In genomic region chr1:28910379-28911125, GRCh38 we compare ENCODE assay signal across 22 cellular contexts. TPM values are rescaled to one million over a fixed set of nuclear protein-coding genes. Genes with fewer than 3 reads are reported as not detected.
DNase-seq lines count a peak whose midpoint lies in the region; ATAC-seq, FAIRE-seq and TF ChIP-seq lines count a peak whose summit lies in the region.
"Had no signal": no experiment of that assay in that cellular context is flagged by ENCODE, and none has a peak within 500 bp of the region (broad histone marks: within the 10 kb centered on the region; RNA-seq: fewer than 3 reads in every experiment).

No MANE protein-coding gene starts in this region.

- H3K4me3 Mint-ChIP-seq in neural progenitor cell (no peak overlapping the region), H9 (no peak overlapping the region)
- H3K4me3 Mint-ChIP-seq: T-helper 17 cell had no signal

- intact Hi-C loops in psoas muscle (cut with DNase I): no loop called here

- H3K36me3 ChIP-seq in SJCRH30 (no peaks in the 10 kb centered on the region), neural progenitor cell (no peaks in the 10 kb centered on the region), psoas muscle (ENCODE audit: insufficient read depth in 1 of 2, low read depth in 1 of 2) (peaks cover 0 to 4% of the 10 kb centered on the region in 2 donors)
- H3K36me3 ChIP-seq: thyroid gland had no signal

- H3K27me3 ChIP-seq in SJCRH30: no peaks in the 10 kb centered on the region
- no peaks in the 10 kb centered on the region for H3K27me3 ChIP-seq in neural progenitor cell
- no peaks in the 10 kb centered on the region for H3K27me3 ChIP-seq in H9 (ENCODE audit: insufficient read depth, low read length)
- no peaks in the 10 kb centered on the region for H3K27me3 ChIP-seq in psoas muscle (ENCODE audit: insufficient read depth in 3 of 3, low read length in 2 of 3)
- H3K27me3 ChIP-seq: spleen, thyroid gland had no signal

- no peak overlapping the region for H2BK15ac ChIP-seq in H9 (ENCODE audit: low read depth, low read length)

- TF ChIP-seq POLR2A in GM12892 (IDR thresholded peaks at IDR 0.05; ENCODE audit: low read depth, low read length): no peak

- H3K4me2 ChIP-seq in neural progenitor cell: no peak overlapping the region
- H3K4me2 ChIP-seq in H9 (ENCODE audit: insufficient read depth, insufficient read length, low read length): no peak overlapping the region

- H3K14ac ChIP-seq in H9 (ENCODE audit: insufficient read depth, low read length): no peak overlapping the region

- H3K4me1 ChIP-seq in SJCRH30: peaks cover 16% of the 10 kb centered on the region
- peaks cover 5% of the 10 kb centered on the region for H3K4me1 ChIP-seq in neural progenitor cell
- 0 out of 2 replicates have a peak, but pooled peaks cover 2% of the 10 kb centered on the region for H3K4me1 ChIP-seq in H9 (ENCODE audit: insufficient read depth, low read length)
- H3K4me1 ChIP-seq in psoas muscle: peaks cover 18% of the 10 kb centered on the region

- no peak overlapping the region for H3K4ac ChIP-seq in H9 (ENCODE audit: low read depth, low read length)

- H3K4me1 Mint-ChIP-seq in neural progenitor cell: peaks cover 21% of the 10 kb centered on the region
- H3K4me1 Mint-ChIP-seq in H9: peaks cover 8 to 18% of the 10 kb centered on the region in 2 experiments

- peaks cover 4% of the 10 kb centered on the region for H3K23me2 ChIP-seq in H9 (ENCODE audit: insufficient read length, low read depth, low read length, poor library complexity, severe bottlenecking)

- no peak for ATAC-seq in psoas muscle
- ATAC-seq: stimulated activated naive CD8-positive, alpha-beta T cell treated with anti-CD3 and anti-CD28 coated beads, Interleukin-15, Interleukin-2, amounts not matched to agents 100 U/mL and 50 U/mL, for 24 hours; T-helper 17 cell had no signal

- WGBS in H9 (ENCODE audit: extremely low coverage, insufficient read length, low lambda C conversion rate): no CpG with 5 or more reads among the region's 7 CpGs
- 70 to 84% (median 72%) methylated on average over 7 of the region's 7 CpGs for WGBS in psoas muscle, 3 donors

- H4K8ac ChIP-seq in H9 (replicated peaks; ENCODE audit: insufficient read length, low read depth, low read length): no peak overlapping the region

- H3K27me3 Mint-ChIP-seq in neural progenitor cell (ENCODE audit: insufficient read depth, low read depth): peaks cover 2% of the 10 kb centered on the region
- H3K27me3 Mint-ChIP-seq in H9 (ENCODE audit: low read depth): peaks cover 5% of the 10 kb centered on the region; the same call in 1 of the 2 replicates
- H3K27me3 Mint-ChIP-seq: T-helper 17 cell had no signal

- peak; percentile 16 for DNase-seq in NCI-H1092 treated with DMSO at 0.1 percent for 48 hours (lab: John Stamatoyannopoulos, UW)
- DNase-seq in NCI-H1092 (lab: John Stamatoyannopoulos, UW): no peak
- DNase-seq in GM12892 (ENCODE audit: insufficient read length): no peak
- DNase-seq in SJCRH30: peak; percentile 69 to 78
- DNase-seq in neural progenitor cell (ENCODE audit: low spot score): peak; percentile 33
- DNase-seq in H9: no peak
- DNase-seq in NK-92 (lab: John Stamatoyannopoulos, UW; ENCODE audit: unreplicated experiment): no peak
- no peak for DNase-seq in psoas muscle
- DNase-seq: 8988T; activated CD4-positive, alpha-beta T cell treated with anti-CD3 and anti-CD28 coated beads for 48 hours; activated effector memory CD4-positive, alpha-beta T cell treated with Interleukin-2 at 50 U/mL for 16 hours; Calu3; EL; mammary epithelial cell; spleen; stimulated activated CD4-positive, alpha-beta T cell treated with anti-CD3 and anti-CD28 coated beads, Interleukin-4, amount 100 ng/mL, for 1 hour; stimulated activated naive CD8-positive, alpha-beta T cell treated with anti-CD3 and anti-CD28 coated beads, Interleukin-15, Interleukin-2, amounts not matched to agents 100 U/mL and 50 U/mL, for 24 hours; T-helper 17 cell; thyroid gland had no signal

- H3K36me3 Mint-ChIP-seq in neural progenitor cell (no peaks in the 10 kb centered on the region), H9 (ENCODE audit: insufficient read depth in 1 of 3, low read depth in 3 of 3) (no peaks in the 10 kb centered on the region; a peak in 1 of 7 replicates)

- H3K9ac ChIP-seq in neural progenitor cell (no peak overlapping the region), H9 (ENCODE audit: extremely low read depth, insufficient read length, low read length) (no peak overlapping the region)

- no peak overlapping the region for H3K56ac ChIP-seq in H9 (ENCODE audit: insufficient read length, low read depth, low read length)

- no peak overlapping the region for H3K4me3 ChIP-seq in SJCRH30
- H3K4me3 ChIP-seq in neural progenitor cell: no peak overlapping the region
- H3K4me3 ChIP-seq in psoas muscle: no peak overlapping the region
- H3K4me3 ChIP-seq: coronary artery, spleen, thyroid gland had no signal

- H3K9me3 Mint-ChIP-seq in neural progenitor cell (no peaks in the 10 kb centered on the region), H9 (no peaks in the 10 kb centered on the region; a peak in 1 of 5 replicates)

- no peak overlapping the region for H4K5ac ChIP-seq in H9 (ENCODE audit: insufficient read length, low read depth, low read length)

- H2BK120ac ChIP-seq in H9 (ENCODE audit: low read depth, low read length, poor library complexity, severe bottlenecking): no peak overlapping the region

- H2AFZ ChIP-seq in neural progenitor cell (replicated peaks) (peak overlapping the region; percentile 13), H9 (ENCODE audit: low read length) (no peak overlapping the region)

- H3K9me3 ChIP-seq in SJCRH30 (replicated peaks) (no peaks in the 10 kb centered on the region), neural progenitor cell (ENCODE audit: low read depth) (no peaks in the 10 kb centered on the region), H9 (ENCODE audit: control insufficient read depth, low read depth, low read length) (no peaks in the 10 kb centered on the region), psoas muscle (no peaks in the 10 kb centered on the region)
- H3K9me3 ChIP-seq: spleen, thyroid gland had no signal

- H4K91ac ChIP-seq in H9 (ENCODE audit: insufficient read length, low read depth, low read length): no peak overlapping the region

- H2AK5ac ChIP-seq in H9 (ENCODE audit: insufficient read length, low read length): no peak overlapping the region

- H2BK12ac ChIP-seq in H9 (ENCODE audit: insufficient read length, low read depth, low read length): no peak overlapping the region

- H2BK5ac ChIP-seq in H9 (ENCODE audit: insufficient read length, low read length): no peak overlapping the region

- peaks cover 8% of the 10 kb centered on the region for H3K79me2 ChIP-seq in neural progenitor cell (ENCODE audit: low read depth)
- H3K79me2 ChIP-seq in H9 (ENCODE audit: insufficient read depth, low read length): no peaks in the 10 kb centered on the region

- peaks cover 6% of the 10 kb centered on the region for H4K20me1 ChIP-seq in neural progenitor cell (ENCODE audit: low read depth)
- no peaks in the 10 kb centered on the region for H4K20me1 ChIP-seq in H9 (ENCODE audit: control insufficient read depth, insufficient read depth, insufficient read length)

- FAIRE-seq in GM12892 (lab: Jason Lieb, UNC): peak; percentile 70
- FAIRE-seq: bronchial epithelial cell, RCC 7860 had no signal

- no peak overlapping the region for H3T11ph ChIP-seq in H9 (ENCODE audit: low read length)

- H3K27ac ChIP-seq in SJCRH30 (no peak overlapping the region), neural progenitor cell (no peak overlapping the region), H9 (ENCODE audit: insufficient read length, low read depth, low read length) (no peak overlapping the region), psoas muscle (no peak overlapping the region)
- H3K27ac ChIP-seq: coronary artery, spleen, thyroid gland had no signal

- no peaks in the 10 kb centered on the region for H3K79me1 ChIP-seq in H9 (ENCODE audit: insufficient read depth, low read depth, low read length, poor library complexity, severe bottlenecking)

- TF ChIP-seq CTCF in neural progenitor cell (IDR thresholded peaks at IDR 0.05): no peak
- no peak for TF ChIP-seq CTCF in H9 (conservative IDR thresholded peaks at IDR 0.05)
- TF ChIP-seq CTCF in psoas muscle (IDR thresholded peaks at IDR 0.05): no peak

- no peak overlapping the region for H2BK20ac ChIP-seq in H9 (ENCODE audit: low read depth, low read length, poor library complexity, severe bottlenecking)

- H3K23ac ChIP-seq in H9 (ENCODE audit: insufficient read length, low read depth, low read length): no peak overlapping the region

- peak overlapping the region; percentile 62 for H3K27ac Mint-ChIP-seq in neural progenitor cell
- peak overlapping the region in 1 of 3 experiments; percentile 44; a peak in 1 of 7 replicates for H3K27ac Mint-ChIP-seq in H9

- H3K18ac ChIP-seq in H9 (ENCODE audit: insufficient read length, low read depth, low read length): no peak overlapping the region

- H3F3A ChIP-seq in neural progenitor cell (ENCODE audit: low read depth): peaks cover 19% of the 10 kb centered on the region

RNA-seq across cellular contexts. Expression of gene EPB41, which starts 3.8 kb away (rescaled TPM):
- 19.1 TPM for polyA plus RNA-seq in GM12892 (2012; ENCODE audit: missing spikeins)
- 67.1 and 68.9 TPM in 2 replicates for total RNA-seq in SJCRH30 (2014; rRNA removed; shearing (Covaris generic))
- 157 and 211 TPM in 2 replicates for total RNA-seq in neural progenitor cell (ENCODE audit: low replicate concordance)
- total RNA-seq in H9 (2021): 72.5 and 75.4 TPM in 2 replicates
- total RNA-seq in psoas muscle: 10 to 100 TPM; 14.0 to 28.2 (median 22.5) TPM
- 10 to 100 TPM in 1 of 3 donors, 1 to 10 TPM in 2; 2.0 to 18.0 (median 6.0) TPM for polyA plus RNA-seq in psoas muscle

Comparison
In these comparisons a context has a peak if more than half of its experiments do, and no peak if none do; other contexts are left out.
1. DNase-seq: peak in NCI-H1092 treated with DMSO at 0.1 percent for 48 hours (single experiment), SJCRH30 (2 of 2) and neural progenitor cell (single experiment); none in NCI-H1092 (single experiment), GM12892 (single experiment), H9 (single experiment), NK-92 (single experiment) and psoas muscle (0 of 2).